ENCODE assay signal across 1 cellular context in the genomic region with DNA sequence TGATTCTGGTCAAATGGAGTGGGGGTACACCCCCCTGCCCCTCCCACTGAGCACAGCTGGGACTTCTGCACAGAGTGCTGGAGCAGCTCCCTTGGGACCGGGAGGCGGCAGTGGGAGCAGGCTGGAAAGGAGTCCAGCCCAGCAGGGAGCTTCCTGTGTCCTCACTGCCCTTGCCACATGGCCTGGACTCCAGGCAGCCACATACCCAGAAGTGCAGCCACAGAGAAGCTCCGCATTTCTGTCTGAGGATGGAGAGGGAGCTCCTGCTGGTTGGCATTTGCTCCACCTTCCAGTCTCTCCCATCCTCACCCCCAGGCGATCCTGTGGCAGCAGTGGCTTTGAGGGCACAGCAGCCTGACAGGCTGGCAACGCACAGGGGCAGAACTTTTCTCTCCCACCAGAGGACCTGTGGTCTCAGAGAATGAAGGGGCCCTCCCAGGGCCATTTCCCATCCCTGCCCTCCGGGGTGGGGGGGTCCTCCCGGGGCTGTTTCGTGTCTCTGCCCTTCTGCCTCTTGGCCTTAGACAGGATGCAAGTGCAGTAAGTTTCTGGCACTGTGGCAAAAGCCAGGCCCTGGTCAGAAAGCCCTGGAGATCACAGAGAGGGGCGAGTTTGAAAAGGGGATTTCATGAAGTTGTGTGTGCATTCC.
TF ChIP-seq lines count a peak whose summit lies in the region.

No MANE protein-coding gene starts in this region.

TF ChIP-seq in IMR-90, 13 proteins besides CTCF, POLR2A, EP300 and RAD21 (continued from another document):
- TF ChIP-seq RCOR1 (IDR thresholded peaks at IDR 0.05; ENCODE audit: insufficient replicate concordance, low read length) (no peak), NFE2L2 (IDR thresholded peaks at IDR 0.05; ENCODE audit: low read depth, low read length) (no peak)
TF ChIP-seq in IMR-90: peak in this region for 0.
